ENCODE assay signal across 8 cellular contexts in genomic region chr2:64766841-64767669, GRCh38.
DNase-seq lines count a peak whose midpoint lies in the region; ATAC-seq and TF ChIP-seq lines count a peak whose summit lies in the region.

No MANE protein-coding gene starts in this region.

- H3K9me3 ChIP-seq in WERI-Rb-1 (ENCODE audit: severe bottlenecking) (no peaks in the 10 kb centered on the region), ovary (peaks cover 0 to 4% of the 10 kb centered on the region in 2 donors)

- 0% methylated on average over 13 of the region's 13 CpGs for WGBS in ovary, 3 donors

- TF ChIP-seq CTCF in WERI-Rb-1 (IDR thresholded peaks at IDR 0.05; ENCODE audit: low read depth, low read length) (no peak), foreskin fibroblast (IDR thresholded peaks at IDR 0.05; ENCODE audit: low read depth, low read length) (no peak), ovary (IDR thresholded peaks at IDR 0.05) (no peak)

- H3K4me1 ChIP-seq in ovary (ENCODE audit: insufficient read depth), result peaks cover 2% of the 10 kb centered on the region

- TF ChIP-seq POLR2A in ovary (IDR thresholded peaks at IDR 0.05), result no peak

- H3K4me3 ChIP-seq in WERI-Rb-1 (ENCODE audit: low read depth, low read length) (peak overlapping the region; percentile 86), foreskin fibroblast (ENCODE audit: low read depth in 1 of 2, low read length in 2 of 2) (peak overlapping the region; percentile 62 to 63), ovary (peak overlapping the region; percentile 66)

- H3K27me3 ChIP-seq in WERI-Rb-1 (ENCODE audit: insufficient read depth, low read depth, severe bottlenecking) (no peaks in the 10 kb centered on the region), ovary (no peaks in the 10 kb centered on the region)

- peak; percentile 43 for ATAC-seq in HG03342 (IDR thresholded peaks at IDR 0.05; ENCODE audit: unreplicated experiment)

- no peak for TF ChIP-seq EP300 in ovary (IDR thresholded peaks at IDR 0.05)

- intact Hi-C loops in ovary (cut with DNase I), result loop anchor here in 3 of 4 donors (5.0 kb wide), 2 partner anchors 90 to 115 kb away; partner anchors contain the start of gene SERTAD2 (in 2 of the 3)

- DNase-seq in NCI-H187 treated with DMSO at 0.1 percent for 48 hours (lab: John Stamatoyannopoulos, UW), result peak; percentile 21
- no peak for DNase-seq in NCI-H187 (lab: John Stamatoyannopoulos, UW)
- DNase-seq in WERI-Rb-1, result no peak
- peak in 1 of 2 donors; percentile 48 for DNase-seq in foreskin fibroblast
- DNase-seq in ovary, result no peak
- no peak for DNase-seq in GM03348 (ENCODE audit: low spot score)
- no peak for DNase-seq in activated effector memory CD4-positive, alpha-beta T cell treated with Interleukin-2 at 50 U/mL for 16 hours

- peak overlapping the region; percentile 87 for H3K27ac ChIP-seq in WERI-Rb-1
- peak overlapping the region; percentile 89 to 95 for H3K27ac ChIP-seq in ovary

- H3K36me3 ChIP-seq in WERI-Rb-1 (no peaks in the 10 kb centered on the region), ovary (no peaks in the 10 kb centered on the region)
